Comparison of ENCODE assay signal across 15 cellular contexts in genomic region chr13:53068841-53069520, GRCh38. TPM values are rescaled to one million over a fixed set of nuclear protein-coding genes. Genes with fewer than 3 reads are reported as not detected.
DNase-seq lines count a peak whose midpoint lies in the region; ATAC-seq, FAIRE-seq and TF ChIP-seq lines count a peak whose summit lies in the region.
"Had no signal": no experiment of that assay in that cellular context is flagged by ENCODE, and none has a peak within 500 bp of the region (broad histone marks: within the 10 kb centered on the region; RNA-seq: fewer than 3 reads in every experiment).

No MANE protein-coding gene starts in this region.

- no peak for ATAC-seq in HG02840 (IDR thresholded peaks at IDR 0.05; ENCODE audit: low FRiP score, unreplicated experiment)
- ATAC-seq: activated naive CD8-positive, alpha-beta T cell treated with anti-CD3 and anti-CD28 coated beads, Interleukin-2, amount 50 U/mL, for 24 hours; K562 had no signal

- DNase-seq in DMS 273 treated with DMSO at 0.1 percent for 48 hours (lab: John Stamatoyannopoulos, UW), result peak; percentile 68
- peak; percentile 90 for DNase-seq in NCI-H2107 treated with DMSO at 0.1 percent for 48 hours (lab: John Stamatoyannopoulos, UW; ENCODE audit: unreplicated experiment)
- DNase-seq in neural crest cell (ENCODE audit: low read depth, low spot score), result no peak
- DNase-seq in activated effector memory CD4-positive, alpha-beta T cell treated with Interleukin-2 at 50 U/mL for 16 hours, result no peak
- DNase-seq in iPS-NIHi7 (ENCODE audit: extremely low spot score), result no peak
- no peak for DNase-seq in H54 (ENCODE audit: insufficient read length, low spot score)
- DNase-seq: activated naive CD8-positive, alpha-beta T cell treated with anti-CD3 and anti-CD28 coated beads, Interleukin-2, amount 50 U/mL, for 24 hours; CD4-positive, CD25-positive, alpha-beta regulatory T cell; cortex of kidney had no signal

- no peaks in the 10 kb centered on the region for H3K27me3 Mint-ChIP-seq in neural crest cell (ENCODE audit: low read depth)
- H3K27me3 Mint-ChIP-seq: activated naive CD8-positive, alpha-beta T cell treated with anti-CD3 and anti-CD28 coated beads, Interleukin-2, amount 50 U/mL, for 24 hours; CD4-positive, CD25-positive, alpha-beta regulatory T cell had no signal

- H3K4me3 Mint-ChIP-seq in neural crest cell, result peak overlapping the region; percentile 44
- H3K4me3 Mint-ChIP-seq: activated naive CD8-positive, alpha-beta T cell treated with anti-CD3 and anti-CD28 coated beads, Interleukin-2, amount 50 U/mL, for 24 hours; CD4-positive, CD25-positive, alpha-beta regulatory T cell had no signal

- H3K27ac Mint-ChIP-seq in neural crest cell (ENCODE audit: unreplicated experiment), result peak overlapping the region; percentile 95
- H3K27ac Mint-ChIP-seq: activated naive CD8-positive, alpha-beta T cell treated with anti-CD3 and anti-CD28 coated beads, Interleukin-2, amount 50 U/mL, for 24 hours; CD4-positive, CD25-positive, alpha-beta regulatory T cell had no signal

- no peaks in the 10 kb centered on the region for H3K9me3 Mint-ChIP-seq in neural crest cell
- H3K9me3 Mint-ChIP-seq: activated naive CD8-positive, alpha-beta T cell treated with anti-CD3 and anti-CD28 coated beads, Interleukin-2, amount 50 U/mL, for 24 hours had no signal

- peak overlapping the region; percentile 21 for H3K27ac ChIP-seq in cingulate gyrus (ENCODE audit: low read depth, low read length)
- H3K27ac ChIP-seq: skin epidermis, thyroid gland had no signal

- FAIRE-seq in H54 (lab: Jason Lieb, UNC), result no peak
- FAIRE-seq: K562 had no signal

- no peaks in the 10 kb centered on the region for H3K36me3 Mint-ChIP-seq in neural crest cell (ENCODE audit: low read depth)
- H3K36me3 Mint-ChIP-seq: CD4-positive, CD25-positive, alpha-beta regulatory T cell had no signal

- peaks cover 27% of the 10 kb centered on the region for H3K4me1 Mint-ChIP-seq in neural crest cell
- H3K4me1 Mint-ChIP-seq: activated naive CD8-positive, alpha-beta T cell treated with anti-CD3 and anti-CD28 coated beads, Interleukin-2, amount 50 U/mL, for 24 hours; CD4-positive, CD25-positive, alpha-beta regulatory T cell had no signal

- peak; percentile 21 for TF ChIP-seq CTCF in neural crest cell (conservative IDR thresholded peaks at IDR 0.05)

- no peak for TF ChIP-seq POLR2A in H54 (IDR thresholded peaks at IDR 0.05; ENCODE audit: low read depth, low read length)

RNA-seq across cellular contexts. Expression of gene OLFM4, which starts 40.4 kb away (rescaled TPM):
- total RNA-seq in neural crest cell, result not detected in 2 replicates
- total RNA-seq: CD4-positive, CD25-positive, alpha-beta regulatory T cell; K562; myocyte had no signal

Comparison
In these comparisons a context has a peak if more than half of its experiments do, and no peak if none do; other contexts are left out.
1. DNase-seq: peak in DMS 273 treated with DMSO at 0.1 percent for 48 hours (single experiment) and NCI-H2107 treated with DMSO at 0.1 percent for 48 hours (single experiment); none in neural crest cell (single experiment), activated effector memory CD4-positive, alpha-beta T cell treated with Interleukin-2 at 50 U/mL for 16 hours (single experiment), iPS-NIHi7 (single experiment) and H54 (single experiment).